8 cellular contexts compared by ENCODE assay signal in genomic region chr12:80472912-80473500, GRCh38. TPM values are rescaled to one million over a fixed set of nuclear protein-coding genes. Genes with fewer than 3 reads are reported as not detected.
DNase-seq lines count a peak whose midpoint lies in the region; ATAC-seq and TF ChIP-seq lines count a peak whose summit lies in the region.

No MANE protein-coding gene starts in this region.

- ATAC-seq in GM18502 (IDR thresholded peaks at IDR 0.05; ENCODE audit: poor library complexity, unreplicated experiment) (peak; percentile 75), HG03469 (IDR thresholded peaks at IDR 0.05; ENCODE audit: unreplicated experiment) (peak; percentile 71)
- ATAC-seq in activated T-helper 17 cell treated with anti-CD3 and anti-CD28 coated beads, Interleukin-2, amount 50 U/mL, for 72 hours (replicated peaks) = no peak

- H3K18ac ChIP-seq in neuronal stem cell (ENCODE audit: low read length) = no peak overlapping the region

- H3K36me3 Mint-ChIP-seq in activated T-helper 17 cell treated with anti-CD3 and anti-CD28 coated beads, Interleukin-2, amount 50 U/mL, for 72 hours (ENCODE audit: low read depth) = no peaks in the 10 kb centered on the region
- H3K36me3 Mint-ChIP-seq in mesothelial cell of epicardium = peaks cover 8% of the 10 kb centered on the region

- no peaks in the 10 kb centered on the region for H3K79me1 ChIP-seq in neuronal stem cell (ENCODE audit: low read depth, low read length)

- H2BK15ac ChIP-seq in neuronal stem cell (ENCODE audit: low read length) = no peak overlapping the region

- H3K27ac ChIP-seq in 22Rv1 (no peak overlapping the region), neuronal stem cell (replicated peaks; ENCODE audit: low read length) (no peak overlapping the region)

- H2BK120ac ChIP-seq in neuronal stem cell (ENCODE audit: low read depth, low read length) = no peak overlapping the region

- no peak overlapping the region for H4K91ac ChIP-seq in neuronal stem cell (ENCODE audit: low read depth, low read length, poor library complexity)

- no peak overlapping the region for H2BK5ac ChIP-seq in neuronal stem cell (ENCODE audit: low read length)

- H3K23ac ChIP-seq in neuronal stem cell (ENCODE audit: low read depth, low read length, poor library complexity) = no peak overlapping the region

- H3K9ac ChIP-seq in neuronal stem cell (ENCODE audit: low read depth, low read length, poor library complexity) = no peak overlapping the region

- H3K14ac ChIP-seq in neuronal stem cell (ENCODE audit: low read length) = no peak overlapping the region

- WGBS in neuronal stem cell (ENCODE audit: extremely low coverage in 2 of 2, insufficient read length in 2 of 2, insufficient replicate concordance in 1 of 2), 2 donors = no CpG with 5 or more reads among the region's 4 CpGs

- no peak overlapping the region for H2AK5ac ChIP-seq in neuronal stem cell (ENCODE audit: low read depth, low read length)

- peaks cover 3% of the 10 kb centered on the region for H3K9me3 Mint-ChIP-seq in activated T-helper 17 cell treated with anti-CD3 and anti-CD28 coated beads, Interleukin-2, amount 50 U/mL, for 72 hours
- no peaks in the 10 kb centered on the region for H3K9me3 Mint-ChIP-seq in mesothelial cell of epicardium

- H3K27ac Mint-ChIP-seq in activated T-helper 17 cell treated with anti-CD3 and anti-CD28 coated beads, Interleukin-2, amount 50 U/mL, for 72 hours = no peak overlapping the region
- H3K27ac Mint-ChIP-seq in mesothelial cell of epicardium = no peak overlapping the region

- no peaks in the 10 kb centered on the region for H3K27me3 ChIP-seq in neuronal stem cell (ENCODE audit: control insufficient read depth in 3 of 3, insufficient read depth in 3 of 3, low read depth in 1 of 3, low read length in 3 of 3)

- H3K36me3 ChIP-seq in neuronal stem cell (replicated peaks in 1 of 2; ENCODE audit: control insufficient read depth in 2 of 2, insufficient read depth in 2 of 2, low read length in 2 of 2) = no peaks in the 10 kb centered on the region

- no peak overlapping the region for H2BK12ac ChIP-seq in neuronal stem cell (ENCODE audit: low read length)

- DNase-seq in NOMO-1 treated with DMSO at 0.1 percent for 48 hours (lab: John Stamatoyannopoulos, UW; ENCODE audit: unreplicated experiment) = peak; percentile 41
- peak; percentile 28 to 65 for DNase-seq in dermis microvascular lymphatic vessel endothelial cell (ENCODE audit: low read depth in 2 of 2)
- DNase-seq in neuronal stem cell (ENCODE audit: low spot score) = peak; percentile 6
- no peak for DNase-seq in mesothelial cell of epicardium (ENCODE audit: low spot score in 2 of 2, unreplicated experiment in 2 of 2)

- H3K9me3 ChIP-seq in neuronal stem cell (replicated peaks in 1 of 2; ENCODE audit: control insufficient read depth in 2 of 2, insufficient read depth in 1 of 2, low read depth in 1 of 2, low read length in 2 of 2) = no peaks in the 10 kb centered on the region

- no peaks in the 10 kb centered on the region for H3K4me1 Mint-ChIP-seq in activated T-helper 17 cell treated with anti-CD3 and anti-CD28 coated beads, Interleukin-2, amount 50 U/mL, for 72 hours
- peaks cover 5% of the 10 kb centered on the region for H3K4me1 Mint-ChIP-seq in mesothelial cell of epicardium

- H3K4me3 ChIP-seq in neuronal stem cell (ENCODE audit: low read length in 2 of 2) = no peak overlapping the region

- TF ChIP-seq CTCF in 22Rv1 (IDR thresholded peaks at IDR 0.05) (peak; percentile 82), mesothelial cell of epicardium (IDR thresholded peaks at IDR 0.05; ENCODE audit: unreplicated experiment) (no peak)

- no peak overlapping the region for H3K4me3 Mint-ChIP-seq in activated T-helper 17 cell treated with anti-CD3 and anti-CD28 coated beads, Interleukin-2, amount 50 U/mL, for 72 hours
- no peak overlapping the region for H3K4me3 Mint-ChIP-seq in mesothelial cell of epicardium

- no peaks in the 10 kb centered on the region for H3K4me1 ChIP-seq in neuronal stem cell (ENCODE audit: control insufficient read depth in 2 of 2, insufficient read depth in 1 of 2, low read depth in 1 of 2, low read length in 2 of 2)

- H3K27me3 Mint-ChIP-seq in activated T-helper 17 cell treated with anti-CD3 and anti-CD28 coated beads, Interleukin-2, amount 50 U/mL, for 72 hours = no peaks in the 10 kb centered on the region
- H3K27me3 Mint-ChIP-seq in mesothelial cell of epicardium (ENCODE audit: low read depth) = no peaks in the 10 kb centered on the region

- H2AFZ ChIP-seq in neuronal stem cell (ENCODE audit: low read length) = no peak overlapping the region

- no peak overlapping the region for H3K4ac ChIP-seq in neuronal stem cell (ENCODE audit: low read length)

- H3K4me2 ChIP-seq in neuronal stem cell (ENCODE audit: insufficient read depth, low read length, poor library complexity, severe bottlenecking) = no peak overlapping the region

- H4K8ac ChIP-seq in neuronal stem cell (ENCODE audit: low read depth, low read length) = no peak overlapping the region

RNA-seq across cellular contexts. Expression of gene PTPRQ, which starts 29.0 kb away (rescaled TPM):
- total RNA-seq in dermis microvascular lymphatic vessel endothelial cell = not detected in 2 replicates
- polyA plus RNA-seq in neuronal stem cell (2013, experiment 1 of 2) = 0.07 TPM
- 0.04 TPM for polyA plus RNA-seq in neuronal stem cell (2013, experiment 2 of 2)
- not detected for total RNA-seq in activated T-helper 17 cell treated with anti-CD3 and anti-CD28 coated beads, Interleukin-2, amount 50 U/mL, for 72 hours
- 17.5 to 19.2 TPM (median 18.1 TPM) in 3 replicates for total RNA-seq in mesothelial cell of epicardium

Comparison
In these comparisons a context has a peak if more than half of its experiments do, and no peak if none do; other contexts are left out.
1. DNase-seq: peak in NOMO-1 treated with DMSO at 0.1 percent for 48 hours (single experiment), dermis microvascular lymphatic vessel endothelial cell (2 of 2) and neuronal stem cell (single experiment); none in mesothelial cell of epicardium (0 of 2).
2. RNA of gene PTPRQ, which starts 29.0 kb away (total RNA-seq): 17.5 to 19.2 TPM in mesothelial cell of epicardium; not detected in dermis microvascular lymphatic vessel endothelial cell and not detected in activated T-helper 17 cell treated with anti-CD3 and anti-CD28 coated beads, Interleukin-2, amount 50 U/mL, for 72 hours; every median in the first group is over 10 times any median in the second.